8 cellular contexts compared by ENCODE assay signal in the genomic region with DNA sequence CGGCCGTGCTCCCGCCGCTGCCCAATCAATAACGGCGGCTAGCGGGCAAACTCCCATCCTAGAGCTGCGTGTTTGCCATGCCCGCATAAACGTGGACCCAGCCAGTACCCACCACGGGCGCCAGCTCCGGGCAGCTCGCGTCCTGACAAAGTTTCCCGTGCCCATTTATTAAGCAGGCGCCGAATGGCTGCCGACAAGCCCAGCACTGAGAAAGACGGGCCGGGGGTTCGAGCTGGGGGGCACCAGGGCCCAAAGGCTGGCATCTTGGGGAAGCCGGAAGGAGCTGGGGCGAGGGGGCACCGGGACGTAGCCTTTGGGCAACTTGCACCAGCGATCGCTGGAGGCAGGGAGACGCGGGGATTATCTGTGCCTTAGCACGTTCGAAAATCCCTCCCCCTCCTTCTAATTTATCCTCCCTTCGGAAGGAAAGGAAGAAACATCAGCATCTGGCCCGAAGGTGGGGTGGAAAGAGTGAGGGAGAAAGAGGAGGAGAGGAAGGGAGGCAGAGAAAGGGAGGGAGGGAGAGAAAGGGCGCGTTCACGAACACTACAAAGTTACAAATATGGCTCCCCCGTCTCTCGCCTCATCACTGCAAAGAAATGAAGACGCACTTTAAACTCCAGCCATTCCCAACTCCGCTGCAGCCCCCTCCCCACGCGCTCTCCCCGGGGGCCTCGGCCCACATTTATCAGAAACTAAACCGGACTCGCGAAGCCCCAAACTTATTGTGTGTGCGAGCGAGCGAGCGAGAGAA. TPM values are rescaled to one million over a fixed set of nuclear protein-coding genes. Genes with fewer than 3 reads are reported as not detected.
DNase-seq lines count a peak whose midpoint lies in the region; ATAC-seq, FAIRE-seq and TF ChIP-seq lines count a peak whose summit lies in the region.

No MANE protein-coding gene starts in this region.

- H2BK15ac ChIP-seq in H9 (ENCODE audit: low read depth, low read length): no peak overlapping the region

- no peak overlapping the region for H3K23ac ChIP-seq in H9 (ENCODE audit: insufficient read length, low read depth, low read length)

- H3K36me3 ChIP-seq in cardiac muscle cell: no peaks in the 10 kb centered on the region
- no peaks in the 10 kb centered on the region for H3K36me3 ChIP-seq in parathyroid adenoma (ENCODE audit: control insufficient read depth, insufficient read depth, low read length)

- peak overlapping the region; percentile 89 for H3K14ac ChIP-seq in H9 (ENCODE audit: insufficient read depth, low read length)

- H3K79me2 ChIP-seq in H9 (ENCODE audit: insufficient read depth, low read length) (peaks cover 26% of the 10 kb centered on the region; the same call in 1 of the 2 replicates), parathyroid adenoma (peaks cover 20% of the 10 kb centered on the region)

- no peak overlapping the region for H3K56ac ChIP-seq in H9 (ENCODE audit: insufficient read length, low read depth, low read length)

- peaks cover 18% of the 10 kb centered on the region for H3K23me2 ChIP-seq in H9 (ENCODE audit: insufficient read length, low read depth, low read length, poor library complexity, severe bottlenecking)

- H4K5ac ChIP-seq in H9 (ENCODE audit: insufficient read length, low read depth, low read length): no peak overlapping the region

- no peak overlapping the region for H4K8ac ChIP-seq in H9 (replicated peaks; ENCODE audit: insufficient read length, low read depth, low read length)

- H3K18ac ChIP-seq in H9 (ENCODE audit: insufficient read length, low read depth, low read length): peak overlapping the region; percentile 65

- no CpG with 5 or more reads among the region's 52 CpGs for WGBS in H9 (ENCODE audit: extremely low coverage, insufficient read length, low lambda C conversion rate)

- no peak overlapping the region for H2BK20ac ChIP-seq in H9 (ENCODE audit: low read depth, low read length, poor library complexity, severe bottlenecking)

- H3K4me2 ChIP-seq in H9 (ENCODE audit: insufficient read depth, insufficient read length, low read length) (peak overlapping the region; percentile 52), parathyroid adenoma (ENCODE audit: low read length) (peak overlapping the region; percentile 89)

- H2BK12ac ChIP-seq in H9 (ENCODE audit: insufficient read length, low read depth, low read length): no peak overlapping the region

- H4K91ac ChIP-seq in H9 (ENCODE audit: insufficient read length, low read depth, low read length): no peak overlapping the region

- peak overlapping the region; percentile 96 for H3K4me3 ChIP-seq in cardiac muscle cell
- peak overlapping the region; percentile 92 for H3K4me3 ChIP-seq in parathyroid adenoma (ENCODE audit: low read depth, low read length)

- H3K4me1 ChIP-seq in H9 (ENCODE audit: insufficient read depth, low read length) (peaks cover 6% of the 10 kb centered on the region; the same call in 1 of the 2 replicates), cardiac muscle cell (ENCODE audit: low read depth) (peaks cover 17% of the 10 kb centered on the region), parathyroid adenoma (no peaks in the 10 kb centered on the region)

- peak overlapping the region; percentile 75 for H3K9ac ChIP-seq in H9 (ENCODE audit: extremely low read depth, insufficient read length, low read length)
- no peak overlapping the region for H3K9ac ChIP-seq in parathyroid adenoma

- peaks cover 7% of the 10 kb centered on the region for H4K20me1 ChIP-seq in H9 (ENCODE audit: control insufficient read depth, insufficient read depth, insufficient read length)

- H3K36me3 Mint-ChIP-seq in H9 (ENCODE audit: insufficient read depth in 1 of 3, low read depth in 3 of 3): peaks cover 8 to 23% (median 14%) of the 10 kb centered on the region in 3 experiments; a peak in 6 of 7 replicates
- peaks cover 25% of the 10 kb centered on the region for H3K36me3 Mint-ChIP-seq in activated naive CD8-positive, alpha-beta T cell treated with anti-CD3 and anti-CD28 coated beads, Interleukin-2, amount 50 U/mL, for 24 hours (ENCODE audit: low read depth)

- H2BK120ac ChIP-seq in H9 (ENCODE audit: low read depth, low read length, poor library complexity, severe bottlenecking): no peak overlapping the region

- H3K27ac ChIP-seq in C4-2B (peak overlapping the region; percentile 97), H9 (ENCODE audit: insufficient read length, low read depth, low read length) (peak overlapping the region; percentile 32), cardiac muscle cell (peak overlapping the region; percentile 99), parathyroid adenoma (peak overlapping the region; percentile 87)

- peak; percentile 4 for ATAC-seq in activated naive CD8-positive, alpha-beta T cell treated with anti-CD3 and anti-CD28 coated beads, Interleukin-2, amount 50 U/mL, for 24 hours
- ATAC-seq in GM21423 (IDR thresholded peaks at IDR 0.05; ENCODE audit: unreplicated experiment) (no peak), esophagus mucosa (no peak)

- FAIRE-seq in RCC 7860 (lab: Jason Lieb, UNC): no peak

- H2AK5ac ChIP-seq in H9 (ENCODE audit: insufficient read length, low read length): no peak overlapping the region

- peak overlapping the region; percentile 92 to 99 for H3K4me3 Mint-ChIP-seq in H9
- peak overlapping the region; percentile 99 for H3K4me3 Mint-ChIP-seq in activated naive CD8-positive, alpha-beta T cell treated with anti-CD3 and anti-CD28 coated beads, Interleukin-2, amount 50 U/mL, for 24 hours

- no peak overlapping the region; the same call in 1 of the 2 replicates for H3K4ac ChIP-seq in H9 (ENCODE audit: low read depth, low read length)

- H3K27me3 Mint-ChIP-seq in H9 (ENCODE audit: low read depth): peaks cover 31% of the 10 kb centered on the region
- no peaks in the 10 kb centered on the region for H3K27me3 Mint-ChIP-seq in activated naive CD8-positive, alpha-beta T cell treated with anti-CD3 and anti-CD28 coated beads, Interleukin-2, amount 50 U/mL, for 24 hours

- H3K27me3 ChIP-seq in H9 (ENCODE audit: insufficient read depth, low read length) (peaks cover 21% of the 10 kb centered on the region; the same call in 1 of the 2 replicates), cardiac muscle cell (no peaks in the 10 kb centered on the region), parathyroid adenoma (ENCODE audit: control insufficient read depth, insufficient read depth, low read length) (no peaks in the 10 kb centered on the region)

- peaks cover 3% of the 10 kb centered on the region for H3K79me1 ChIP-seq in H9 (ENCODE audit: insufficient read depth, low read depth, low read length, poor library complexity, severe bottlenecking)

- peaks cover 46 to 48% of the 10 kb centered on the region in 2 experiments for H3K4me1 Mint-ChIP-seq in H9
- H3K4me1 Mint-ChIP-seq in activated naive CD8-positive, alpha-beta T cell treated with anti-CD3 and anti-CD28 coated beads, Interleukin-2, amount 50 U/mL, for 24 hours: peaks cover 47% of the 10 kb centered on the region

- H3T11ph ChIP-seq in H9 (ENCODE audit: low read length): no peak overlapping the region

- no peaks in the 10 kb centered on the region for H3K9me3 Mint-ChIP-seq in H9
- no peaks in the 10 kb centered on the region for H3K9me3 Mint-ChIP-seq in activated naive CD8-positive, alpha-beta T cell treated with anti-CD3 and anti-CD28 coated beads, Interleukin-2, amount 50 U/mL, for 24 hours

- H3K9me3 ChIP-seq in H9 (ENCODE audit: control insufficient read depth, low read depth, low read length) (no peaks in the 10 kb centered on the region), cardiac muscle cell (ENCODE audit: low read depth) (no peaks in the 10 kb centered on the region), parathyroid adenoma (ENCODE audit: control insufficient read depth, low read length) (no peaks in the 10 kb centered on the region)

- H3K27ac Mint-ChIP-seq in H9: peak overlapping the region; percentile 95 to 99 (median 96)
- H3K27ac Mint-ChIP-seq in activated naive CD8-positive, alpha-beta T cell treated with anti-CD3 and anti-CD28 coated beads, Interleukin-2, amount 50 U/mL, for 24 hours: peak overlapping the region; percentile 97

- no peak for TF ChIP-seq CTCF in C4-2B (conservative IDR thresholded peaks at IDR 0.05)
- no peak for TF ChIP-seq CTCF in H9 (conservative IDR thresholded peaks at IDR 0.05)
- TF ChIP-seq CTCF in cardiac muscle cell (IDR thresholded peaks at IDR 0.05; ENCODE audit: low read depth, low read length): no peak
- TF ChIP-seq CTCF in parathyroid adenoma (IDR thresholded peaks at IDR 0.05): no peak

- DNase-seq in H9: peak; percentile 44
- peak; percentile 39 for DNase-seq in RCC 7860 (ENCODE audit: low spot score)
- peak; percentile 57 for DNase-seq in activated naive CD8-positive, alpha-beta T cell treated with anti-CD3 and anti-CD28 coated beads, Interleukin-2, amount 50 U/mL, for 24 hours
- peak; percentile 70 to 72 for DNase-seq in cardiac muscle cell (ENCODE audit: low read depth in 1 of 2, low spot score in 1 of 2)

- H2BK5ac ChIP-seq in H9 (ENCODE audit: insufficient read length, low read length): no peak overlapping the region

- H2AFZ ChIP-seq in H9 (ENCODE audit: low read length): no peak overlapping the region
- H2AFZ ChIP-seq in parathyroid adenoma: peak overlapping the region; percentile 65

RNA-seq across cellular contexts. Expression of a gene that starts 1.1 kb away (rescaled TPM):
- 318 and 322 TPM in 2 replicates for total RNA-seq in H9 (2021)
- 140 and 144 TPM in 2 replicates for total RNA-seq in cardiac muscle cell
- 278 and 318 TPM in 2 replicates for polyA plus RNA-seq in cardiac muscle cell
- 58.9 TPM for total RNA-seq in esophagus mucosa

Comparison
In these comparisons a context has a peak if more than half of its experiments do, and no peak if none do; other contexts are left out.
1. H3K27ac ChIP-seq: peak in every context shown above with its lines; median percentile 99 in cardiac muscle cell; 97 in C4-2B; 87 in parathyroid adenoma; 32 in H9.